Comparison of ENCODE assay signal across 1 cellular context in genomic region chr18:2971741-2972552, GRCh38.
A peak's percentile ranks its signal among the peaks of the same experiment; 100 is the strongest.
TF ChIP-seq lines count a peak whose summit lies in the region.

No MANE protein-coding gene starts in this region.

TF ChIP-seq in GM12878, 131 proteins besides CTCF, POLR2A, EP300 and RAD21 (continued from another document and continues in another):
- no peak for TF ChIP-seq BCL3 (IDR thresholded peaks at IDR 0.05; ENCODE audit: borderline replicate concordance, insufficient read depth, low read depth, low read length, poor library complexity, severe bottlenecking)
- no peak for TF ChIP-seq POLR2AphosphoS2 (IDR thresholded peaks at IDR 0.05; ENCODE audit: low read depth, low read length)
- no peak for TF ChIP-seq ZNF622 (IDR thresholded peaks at IDR 0.05)
- TF ChIP-seq KDM1A (IDR thresholded peaks at IDR 0.05; ENCODE audit: borderline replicate concordance) = no peak
- 0 out of 2 replicates have a peak, but pooled peaks have one; percentile 59 for TF ChIP-seq SMAD5 (IDR thresholded peaks at IDR 0.05; ENCODE audit: low read depth)
- peak; percentile 60; the same call in 1 of the 2 replicates for TF ChIP-seq CBFB (IDR thresholded peaks at IDR 0.05; ENCODE audit: low read depth)
- TF ChIP-seq JUNB (IDR thresholded peaks at IDR 0.05) = peak; percentile 30; the same call in 1 of the 2 replicates
- TF ChIP-seq ZNF24 (IDR thresholded peaks at IDR 0.05) = peak; percentile 95
- peak; percentile 46; the same call in 1 of the 2 replicates for TF ChIP-seq MTA3 (IDR thresholded peaks at IDR 0.05; ENCODE audit: borderline replicate concordance, low read length)
- TF ChIP-seq, protein P1, sequence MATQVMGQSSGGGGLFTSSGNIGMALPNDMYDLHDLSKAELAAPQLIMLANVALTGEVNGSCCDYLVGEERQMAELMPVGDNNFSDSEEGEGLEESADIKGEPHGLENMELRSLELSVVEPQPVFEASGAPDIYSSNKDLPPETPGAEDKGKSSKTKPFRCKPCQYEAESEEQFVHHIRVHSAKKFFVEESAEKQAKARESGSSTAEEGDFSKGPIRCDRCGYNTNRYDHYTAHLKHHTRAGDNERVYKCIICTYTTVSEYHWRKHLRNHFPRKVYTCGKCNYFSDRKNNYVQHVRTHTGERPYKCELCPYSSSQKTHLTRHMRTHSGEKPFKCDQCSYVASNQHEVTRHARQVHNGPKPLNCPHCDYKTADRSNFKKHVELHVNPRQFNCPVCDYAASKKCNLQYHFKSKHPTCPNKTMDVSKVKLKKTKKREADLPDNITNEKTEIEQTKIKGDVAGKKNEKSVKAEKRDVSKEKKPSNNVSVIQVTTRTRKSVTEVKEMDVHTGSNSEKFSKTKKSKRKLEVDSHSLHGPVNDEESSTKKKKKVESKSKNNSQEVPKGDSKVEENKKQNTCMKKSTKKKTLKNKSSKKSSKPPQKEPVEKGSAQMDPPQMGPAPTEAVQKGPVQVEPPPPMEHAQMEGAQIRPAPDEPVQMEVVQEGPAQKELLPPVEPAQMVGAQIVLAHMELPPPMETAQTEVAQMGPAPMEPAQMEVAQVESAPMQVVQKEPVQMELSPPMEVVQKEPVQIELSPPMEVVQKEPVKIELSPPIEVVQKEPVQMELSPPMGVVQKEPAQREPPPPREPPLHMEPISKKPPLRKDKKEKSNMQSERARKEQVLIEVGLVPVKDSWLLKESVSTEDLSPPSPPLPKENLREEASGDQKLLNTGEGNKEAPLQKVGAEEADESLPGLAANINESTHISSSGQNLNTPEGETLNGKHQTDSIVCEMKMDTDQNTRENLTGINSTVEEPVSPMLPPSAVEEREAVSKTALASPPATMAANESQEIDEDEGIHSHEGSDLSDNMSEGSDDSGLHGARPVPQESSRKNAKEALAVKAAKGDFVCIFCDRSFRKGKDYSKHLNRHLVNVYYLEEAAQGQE (IDR thresholded peaks at IDR 0.05; ENCODE audit: low read depth, low read length) = 0 out of 2 replicates have a peak, but pooled peaks have one; percentile 21
- TF ChIP-seq RAD51 (IDR thresholded peaks at IDR 0.05) = peak; percentile 89
- TF ChIP-seq BHLHE40 (IDR thresholded peaks at IDR 0.05; ENCODE audit: borderline replicate concordance in 1 of 2, low read depth in 2 of 2, low read length in 1 of 2) = peak; percentile 80 to 84; a peak in 3 of 4 replicates
- TF ChIP-seq SPI1 (IDR thresholded peaks at IDR 0.05; ENCODE audit: borderline replicate concordance, insufficient read depth, low read depth, low read length) = peak; percentile 68; the same call in 1 of the 2 replicates
- no peak for TF ChIP-seq SUZ12 (IDR thresholded peaks at IDR 0.05; ENCODE audit: unreplicated experiment)
- peak; percentile 44 for TF ChIP-seq BCL11A (IDR thresholded peaks at IDR 0.05; ENCODE audit: low read depth, low read length)
- TF ChIP-seq, protein P2, sequence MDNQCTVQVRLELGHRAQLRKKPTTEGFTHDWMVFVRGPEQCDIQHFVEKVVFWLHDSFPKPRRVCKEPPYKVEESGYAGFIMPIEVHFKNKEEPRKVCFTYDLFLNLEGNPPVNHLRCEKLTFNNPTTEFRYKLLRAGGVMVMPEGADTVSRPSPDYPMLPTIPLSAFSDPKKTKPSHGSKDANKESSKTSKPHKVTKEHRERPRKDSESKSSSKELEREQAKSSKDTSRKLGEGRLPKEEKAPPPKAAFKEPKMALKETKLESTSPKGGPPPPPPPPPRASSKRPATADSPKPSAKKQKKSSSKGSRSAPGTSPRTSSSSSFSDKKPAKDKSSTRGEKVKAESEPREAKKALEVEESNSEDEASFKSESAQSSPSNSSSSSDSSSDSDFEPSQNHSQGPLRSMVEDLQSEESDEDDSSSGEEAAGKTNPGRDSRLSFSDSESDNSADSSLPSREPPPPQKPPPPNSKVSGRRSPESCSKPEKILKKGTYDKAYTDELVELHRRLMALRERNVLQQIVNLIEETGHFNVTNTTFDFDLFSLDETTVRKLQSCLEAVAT (IDR thresholded peaks at IDR 0.05) = peak; percentile 86
- peak; percentile 59; the same call in 1 of the 2 replicates for TF ChIP-seq PML (IDR thresholded peaks at IDR 0.05; ENCODE audit: low read length)
- peak; percentile 73; the same call in 1 of the 2 replicates for TF ChIP-seq DPF2 (IDR thresholded peaks at IDR 0.05)
- no peak for TF ChIP-seq USF1 (IDR thresholded peaks at IDR 0.05; ENCODE audit: borderline replicate concordance, extremely low read length, insufficient read depth, low read depth, low read length)
- TF ChIP-seq, protein P3, sequence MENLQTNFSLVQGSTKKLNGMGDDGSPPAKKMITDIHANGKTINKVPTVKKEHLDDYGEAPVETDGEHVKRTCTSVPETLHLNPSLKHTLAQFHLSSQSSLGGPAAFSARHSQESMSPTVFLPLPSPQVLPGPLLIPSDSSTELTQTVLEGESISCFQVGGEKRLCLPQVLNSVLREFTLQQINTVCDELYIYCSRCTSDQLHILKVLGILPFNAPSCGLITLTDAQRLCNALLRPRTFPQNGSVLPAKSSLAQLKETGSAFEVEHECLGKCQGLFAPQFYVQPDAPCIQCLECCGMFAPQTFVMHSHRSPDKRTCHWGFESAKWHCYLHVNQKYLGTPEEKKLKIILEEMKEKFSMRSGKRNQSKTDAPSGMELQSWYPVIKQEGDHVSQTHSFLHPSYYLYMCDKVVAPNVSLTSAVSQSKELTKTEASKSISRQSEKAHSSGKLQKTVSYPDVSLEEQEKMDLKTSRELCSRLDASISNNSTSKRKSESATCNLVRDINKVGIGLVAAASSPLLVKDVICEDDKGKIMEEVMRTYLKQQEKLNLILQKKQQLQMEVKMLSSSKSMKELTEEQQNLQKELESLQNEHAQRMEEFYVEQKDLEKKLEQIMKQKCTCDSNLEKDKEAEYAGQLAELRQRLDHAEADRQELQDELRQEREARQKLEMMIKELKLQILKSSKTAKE (IDR thresholded peaks at IDR 0.05; ENCODE audit: low read depth, poor library complexity, severe bottlenecking) = peak; percentile 65
- TF ChIP-seq ZNF687 (IDR thresholded peaks at IDR 0.05) = peak; percentile 90
- TF ChIP-seq E2F8 (IDR thresholded peaks at IDR 0.05; ENCODE audit: low read depth, partially characterized antibody) = no peak
- TF ChIP-seq HSF1 (IDR thresholded peaks at IDR 0.05; ENCODE audit: low read depth, low read length) = peak; percentile 55; the same call in 1 of the 2 replicates
- TF ChIP-seq IKZF1 (conservative IDR thresholded peaks at IDR 0.05) = peak; percentile 59
- no peak for TF ChIP-seq GABPA (IDR thresholded peaks at IDR 0.05; ENCODE audit: low read depth)
- TF ChIP-seq NBN (IDR thresholded peaks at IDR 0.05) = peak; percentile 84
- peak; percentile 90 for TF ChIP-seq POLR2AphosphoS5 (IDR thresholded peaks at IDR 0.05; ENCODE audit: low read length)
- peak; percentile 73 to 78 for TF ChIP-seq IKZF2 (IDR thresholded peaks at IDR 0.05)
- peak; percentile 55; the same call in 1 of the 2 replicates for TF ChIP-seq NFIC (IDR thresholded peaks at IDR 0.05; ENCODE audit: low read depth, low read length)
- TF ChIP-seq MTA2 (IDR thresholded peaks at IDR 0.05; ENCODE audit: low read depth) = 0 out of 2 replicates have a peak, but pooled peaks have one; percentile 63
- TF ChIP-seq PAX5 (IDR thresholded peaks at IDR 0.05; ENCODE audit: borderline replicate concordance, low read depth, low read length) = peak; percentile 88
- TF ChIP-seq ZNF592 (IDR thresholded peaks at IDR 0.05) = no peak
- TF ChIP-seq STAT3 (IDR thresholded peaks at IDR 0.05; ENCODE audit: low read depth, low read length) = 0 out of 2 replicates have a peak, but pooled peaks have one; percentile 27
- peak; percentile 29; the same call in 1 of the 3 replicates for TF ChIP-seq POU2F2 (IDR thresholded peaks at IDR 0.05; ENCODE audit: borderline replicate concordance, low read depth, low read length)
- peak; percentile 77 for TF ChIP-seq CREB1 (IDR thresholded peaks at IDR 0.05; ENCODE audit: low read depth)
